Comparison of ENCODE assay signal across 8 cellular contexts in the genomic region with DNA sequence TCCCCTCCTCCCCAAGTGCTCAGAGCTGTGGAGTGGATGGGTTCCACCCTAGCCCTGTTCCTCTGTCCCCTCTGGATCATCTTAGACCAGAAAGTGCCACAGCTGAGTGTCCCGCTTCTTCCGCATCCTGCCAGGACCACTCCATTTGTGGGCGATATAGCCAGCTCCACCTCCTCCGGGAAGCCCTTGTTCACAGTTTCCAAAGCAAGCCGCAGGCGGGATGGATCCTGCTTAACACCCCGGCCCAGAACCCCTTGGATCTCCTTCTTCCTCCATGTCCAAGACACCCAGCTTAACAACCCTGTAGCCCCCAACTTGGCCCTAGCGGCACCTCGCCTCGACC. TPM values are rescaled to one million over a fixed set of nuclear protein-coding genes. Genes with fewer than 3 reads are reported as not detected.
DNase-seq lines count a peak whose midpoint lies in the region; ATAC-seq and TF ChIP-seq lines count a peak whose summit lies in the region.

No MANE protein-coding gene starts in this region.

- intact Hi-C loops in left ventricle myocardium superior (cut with micrococcal nuclease) = no loop called here

- DNase-seq in H7 (no peak), left ventricle myocardium superior (no peak), SIG-M5 treated with dmso at 0.1 percent for 504 hours (lab: John Stamatoyannopoulos, UW; ENCODE audit: unreplicated experiment) (no peak), cerebellar nuclear complex (lab: John Stamatoyannopoulos, UW) (no peak), ACHN (no peak)

- in situ Hi-C loops in ACHN (cut with HindIII; ENCODE audit: low pct_ligation_motif_present, low pct_unique_long_range_greater_than_20kb, low sequenced_read_pairs) = no loop called here

- TF ChIP-seq CTCF in VCaP (conservative IDR thresholded peaks at IDR 0.05) = no peak

- H3K36me3 ChIP-seq in H7 (replicated peaks; ENCODE audit: control insufficient read depth, insufficient read depth, low read length) = peaks cover 8% of the 10 kb centered on the region

- H3K27me3 ChIP-seq in H7 (ENCODE audit: control insufficient read depth, insufficient read depth, low read length) = no peaks in the 10 kb centered on the region

- peak overlapping the region; percentile 92 for H3K4me3 ChIP-seq in H7 (ENCODE audit: insufficient read depth, low read depth, low read length)
- H3K4me3 ChIP-seq in skin epidermis = peak overlapping the region; percentile 57 to 94 (median 71)

- ATAC-seq in left ventricle myocardium superior = peak; percentile 2
- no peak for ATAC-seq in GM21390 (IDR thresholded peaks at IDR 0.05; ENCODE audit: unreplicated experiment)

- peak overlapping the region; percentile 85 for H3K27ac ChIP-seq in VCaP
- peak overlapping the region in 19 of 21 experiments; percentile 67 to 97 (median 92) for H3K27ac ChIP-seq in skin epidermis

RNA-seq across cellular contexts. Expression of a gene that starts 0.5 kb away (rescaled TPM):
- 63.8 and 86.9 TPM in 2 replicates for total RNA-seq in H7 (2014; rRNA removed; shearing (Covaris generic))
- 166 TPM for total RNA-seq in left ventricle myocardium superior

RNA-seq across cellular contexts. Expression of a gene that starts 28.0 kb away (rescaled TPM):
- total RNA-seq in H7 (2014; rRNA removed; shearing (Covaris generic)) = not detected in 2 replicates
- 0.17 TPM for total RNA-seq in left ventricle myocardium superior

RNA-seq across cellular contexts. Expression of a gene that starts 41.5 kb away (rescaled TPM):
- total RNA-seq in H7 (2014; rRNA removed; shearing (Covaris generic)) = 85.8 and 99.0 TPM in 2 replicates
- 103 TPM for total RNA-seq in left ventricle myocardium superior

RNA-seq across cellular contexts. Expression of a gene that starts 43.2 kb away (rescaled TPM):
- total RNA-seq in H7 (2014; rRNA removed; shearing (Covaris generic)) = 25.1 and 26.4 TPM in 2 replicates
- total RNA-seq in left ventricle myocardium superior = 1.5 TPM

RNA-seq across cellular contexts. Expression of a gene that starts 48.1 kb away (rescaled TPM):
- total RNA-seq in H7 (2014; rRNA removed; shearing (Covaris generic)) = 2.9 and 4.5 TPM in 2 replicates
- total RNA-seq in left ventricle myocardium superior = 9.0 TPM
